10 cellular contexts compared by ENCODE assay signal in genomic region chr17:81039854-81040758, GRCh38. TPM values are rescaled to one million over a fixed set of nuclear protein-coding genes. Genes with fewer than 3 reads are reported as not detected.
DNase-seq lines count a peak whose midpoint lies in the region; ATAC-seq and TF ChIP-seq lines count a peak whose summit lies in the region.
"Had no signal": no experiment of that assay in that cellular context is flagged by ENCODE, and none has a peak within 500 bp of the region (broad histone marks: within the 10 kb centered on the region; RNA-seq: fewer than 3 reads in every experiment).

No MANE protein-coding gene starts in this region.

- TF ChIP-seq POLR2A in breast epithelium (IDR thresholded peaks at IDR 0.05), result no peak

- H3K4me1 ChIP-seq in BE2C, result peaks cover 60% of the 10 kb centered on the region
- peaks cover 14 to 53% of the 10 kb centered on the region in 2 donors for H3K4me1 ChIP-seq in breast epithelium
- H3K4me1 ChIP-seq in muscle layer of colon (ENCODE audit: insufficient read depth, low read length), result peaks cover 71% of the 10 kb centered on the region

- H3K27me3 Mint-ChIP-seq in natural killer cell treated with Interleukin-12 subunit alpha and Interleukin-12 subunit beta and Interleukin-15 and Interleukin-18, amount 100 ng/mL, for 72 hours, result peaks cover 4 to 8% of the 10 kb centered on the region in 2 donors
- H3K27me3 Mint-ChIP-seq: activated naive CD8-positive, alpha-beta T cell had no signal

- intact Hi-C loops in breast epithelium (cut with DNase I; ENCODE audit: low total_unique reads), result no loop called here

- no peak overlapping the region for H3K9ac ChIP-seq in muscle layer of colon (ENCODE audit: low read length)

- H3K36me3 ChIP-seq in BE2C, result peaks cover 9% of the 10 kb centered on the region; the same call in 1 of the 2 replicates
- no peaks in the 10 kb centered on the region for H3K36me3 ChIP-seq in breast epithelium
- no peaks in the 10 kb centered on the region for H3K36me3 ChIP-seq in muscle layer of colon (ENCODE audit: insufficient read depth, low read length)

- no peaks in the 10 kb centered on the region for H3K36me3 Mint-ChIP-seq in natural killer cell treated with Interleukin-12 subunit alpha and Interleukin-12 subunit beta and Interleukin-15 and Interleukin-18, amount 100 ng/mL, for 72 hours
- H3K36me3 Mint-ChIP-seq: activated naive CD8-positive, alpha-beta T cell had no signal

- peaks cover 0 to 9% of the 10 kb centered on the region in 2 donors for H3K4me1 Mint-ChIP-seq in natural killer cell treated with Interleukin-12 subunit alpha and Interleukin-12 subunit beta and Interleukin-15 and Interleukin-18, amount 100 ng/mL, for 72 hours (ENCODE audit: low read depth in 2 of 2)

- H3K27ac Mint-ChIP-seq in natural killer cell treated with Interleukin-12 subunit alpha and Interleukin-12 subunit beta and Interleukin-15 and Interleukin-18, amount 100 ng/mL, for 72 hours, result no peak overlapping the region
- H3K27ac Mint-ChIP-seq: activated naive CD8-positive, alpha-beta T cell; T-helper 17 cell had no signal

- no peaks in the 10 kb centered on the region for H3K27me3 ChIP-seq in BE2C
- H3K27me3 ChIP-seq in breast epithelium, result no peaks in the 10 kb centered on the region
- H3K27me3 ChIP-seq in muscle layer of colon (ENCODE audit: control insufficient read depth in 1 of 2, insufficient read depth in 2 of 2, low read length in 2 of 2), result no peaks in the 10 kb centered on the region

- H3K4me3 Mint-ChIP-seq in natural killer cell treated with Interleukin-12 subunit alpha and Interleukin-12 subunit beta and Interleukin-15 and Interleukin-18, amount 100 ng/mL, for 72 hours, result no peak overlapping the region
- H3K4me3 Mint-ChIP-seq: activated naive CD8-positive, alpha-beta T cell; T-helper 17 cell had no signal

- H3K4me3 ChIP-seq in BE2C (ENCODE audit: low read depth, low read length) (no peak overlapping the region), breast epithelium (no peak overlapping the region), muscle layer of colon (ENCODE audit: low read depth in 1 of 2, low read length in 2 of 2) (peak overlapping the region in 1 of 2 donors; percentile 2)

- ATAC-seq in GM18498 (IDR thresholded peaks at IDR 0.05; ENCODE audit: unreplicated experiment) (no peak), GM19452 (IDR thresholded peaks at IDR 0.05; ENCODE audit: unreplicated experiment) (no peak)
- no peak for ATAC-seq in natural killer cell treated with Interleukin-12 subunit alpha and Interleukin-12 subunit beta and Interleukin-15 and Interleukin-18, amount 100 ng/mL, for 72 hours

- no peaks in the 10 kb centered on the region for H3K9me3 Mint-ChIP-seq in natural killer cell treated with Interleukin-12 subunit alpha and Interleukin-12 subunit beta and Interleukin-15 and Interleukin-18, amount 100 ng/mL, for 72 hours

- TF ChIP-seq CTCF in BE2C (IDR thresholded peaks at IDR 0.05; ENCODE audit: low read depth, low read length) (no peak), breast epithelium (IDR thresholded peaks at IDR 0.05) (no peak)

- H3K27ac ChIP-seq in breast epithelium, result peak overlapping the region; percentile 80 to 88
- H3K27ac ChIP-seq in muscle layer of colon (ENCODE audit: low read depth, low read length), result peak overlapping the region; percentile 59

- H3K9me3 ChIP-seq in BE2C, result no peaks in the 10 kb centered on the region
- no peaks in the 10 kb centered on the region for H3K9me3 ChIP-seq in breast epithelium
- H3K9me3 ChIP-seq in muscle layer of colon (ENCODE audit: low read length), result no peaks in the 10 kb centered on the region

- DNase-seq in BE2C (peak; percentile 57), LHCN-M2 (ENCODE audit: low read depth) (peak; percentile 54), breast epithelium (ENCODE audit: low spot score in 2 of 2) (no peak), NCI-H1092 treated with DMSO at 0.1 percent for 48 hours (lab: John Stamatoyannopoulos, UW) (no peak)
- DNase-seq in natural killer cell treated with Interleukin-12 subunit alpha and Interleukin-12 subunit beta and Interleukin-15 and Interleukin-18, amount 100 ng/mL, for 72 hours (ENCODE audit: low spot score), result no peak
- DNase-seq: T-helper 17 cell had no signal

RNA-seq across cellular contexts. Expression of gene BAIAP2, which starts 5.2 kb away (rescaled TPM):
- 54.3 TPM for polyA plus RNA-seq in BE2C (2012; ENCODE audit: insufficient read depth, insufficient read length, low read depth)
- 15.2 and 22.0 TPM in 2 replicates for total RNA-seq in LHCN-M2 (2014; rRNA removed)
- polyA plus RNA-seq in LHCN-M2 (2012), result 38.8 TPM
- total RNA-seq in breast epithelium, result 10 to 100 TPM; 21.0 to 47.0 (median 37.6) TPM
- 1 to 10 TPM; 7.3 to 9.6 TPM for total RNA-seq in natural killer cell treated with Interleukin-12 subunit alpha and Interleukin-12 subunit beta and Interleukin-15 and Interleukin-18, amount 100 ng/mL, for 72 hours

RNA-seq across cellular contexts. Expression of gene CHMP6, which starts 48.5 kb away (rescaled TPM):
- polyA plus RNA-seq in BE2C (2012; ENCODE audit: insufficient read depth, insufficient read length, low read depth), result 21.2 TPM
- total RNA-seq in LHCN-M2 (2014; rRNA removed) (14.9 and 16.9 TPM in 2 replicates), breast epithelium (10 to 100 TPM; 18.6 to 30.2 (median 27.7) TPM)
- polyA plus RNA-seq in LHCN-M2 (2012), result 23.3 TPM
- total RNA-seq in natural killer cell treated with Interleukin-12 subunit alpha and Interleukin-12 subunit beta and Interleukin-15 and Interleukin-18, amount 100 ng/mL, for 72 hours, result 10 to 100 TPM; 33.1 to 43.7 TPM

Comparison
In these comparisons a context has a peak if more than half of its experiments do, and no peak if none do; other contexts are left out.
1. DNase-seq: peak in BE2C (single experiment) and LHCN-M2 (single experiment); none in breast epithelium (0 of 2), NCI-H1092 treated with DMSO at 0.1 percent for 48 hours (single experiment) and natural killer cell treated with Interleukin-12 subunit alpha and Interleukin-12 subunit beta and Interleukin-15 and Interleukin-18, amount 100 ng/mL, for 72 hours (single experiment).